Comparison of ENCODE assay signal across 2 cellular contexts in the genomic region with DNA sequence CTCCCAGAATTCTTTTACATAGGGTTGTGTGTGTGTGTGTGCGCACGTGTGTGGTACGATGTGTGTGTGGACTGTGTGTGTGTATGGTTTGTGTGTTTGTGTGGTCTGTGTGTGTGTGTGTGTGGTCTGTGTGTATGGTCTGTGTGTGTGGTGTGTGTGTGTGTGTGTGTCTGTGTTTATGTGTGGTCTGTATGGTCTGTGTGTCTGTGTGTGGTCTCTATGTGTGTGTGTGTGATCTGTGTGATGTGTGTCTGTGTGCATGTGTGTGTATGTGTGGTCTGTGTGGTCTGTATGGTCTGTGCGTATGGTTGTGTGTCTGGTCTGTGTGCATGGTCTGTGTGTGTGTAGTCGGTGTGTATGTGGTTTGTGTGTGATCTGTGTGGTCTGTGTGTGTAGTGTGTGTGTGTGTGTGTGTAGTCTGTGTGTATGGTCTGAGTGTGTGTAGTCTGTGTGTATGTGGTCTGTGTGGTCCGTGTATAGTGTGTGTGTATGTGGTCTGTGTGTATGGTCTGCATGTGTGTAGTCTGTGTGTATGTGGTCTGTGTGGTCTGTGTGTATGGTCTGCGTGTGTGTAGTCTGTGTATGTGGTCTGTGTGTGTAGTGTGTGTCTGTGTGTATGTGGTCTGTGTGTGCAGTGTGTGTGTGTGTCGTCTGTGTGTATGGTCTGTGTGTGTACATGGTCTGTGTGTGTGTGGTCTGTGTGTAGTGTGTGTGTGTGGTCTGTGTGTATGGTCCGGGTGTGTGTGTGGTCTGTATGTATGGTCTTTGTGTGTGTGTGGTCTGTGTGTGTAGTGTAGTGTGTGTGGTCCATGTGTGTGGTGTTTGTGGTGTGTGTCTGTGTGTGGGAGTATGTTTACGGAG.
A peak's percentile ranks its signal among the peaks of the same experiment; 100 is the strongest.
TF ChIP-seq lines count a peak whose summit lies in the region.

No MANE protein-coding gene starts in this region.

TF ChIP-seq in A549, 52 proteins besides CTCF, POLR2A, EP300 and RAD21:
- no peak for TF ChIP-seq CHD2 (IDR thresholded peaks at IDR 0.05; ENCODE audit: low read length, partially characterized antibody)
- TF ChIP-seq, protein P1, sequence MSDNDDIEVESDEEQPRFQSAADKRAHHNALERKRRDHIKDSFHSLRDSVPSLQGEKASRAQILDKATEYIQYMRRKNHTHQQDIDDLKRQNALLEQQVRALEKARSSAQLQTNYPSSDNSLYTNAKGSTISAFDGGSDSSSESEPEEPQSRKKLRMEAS (IDR thresholded peaks at IDR 0.05) = no peak
- no peak for TF ChIP-seq POLR2AphosphoS2 (conservative IDR thresholded peaks at IDR 0.05; ENCODE audit: low read length)
- TF ChIP-seq, protein P2, sequence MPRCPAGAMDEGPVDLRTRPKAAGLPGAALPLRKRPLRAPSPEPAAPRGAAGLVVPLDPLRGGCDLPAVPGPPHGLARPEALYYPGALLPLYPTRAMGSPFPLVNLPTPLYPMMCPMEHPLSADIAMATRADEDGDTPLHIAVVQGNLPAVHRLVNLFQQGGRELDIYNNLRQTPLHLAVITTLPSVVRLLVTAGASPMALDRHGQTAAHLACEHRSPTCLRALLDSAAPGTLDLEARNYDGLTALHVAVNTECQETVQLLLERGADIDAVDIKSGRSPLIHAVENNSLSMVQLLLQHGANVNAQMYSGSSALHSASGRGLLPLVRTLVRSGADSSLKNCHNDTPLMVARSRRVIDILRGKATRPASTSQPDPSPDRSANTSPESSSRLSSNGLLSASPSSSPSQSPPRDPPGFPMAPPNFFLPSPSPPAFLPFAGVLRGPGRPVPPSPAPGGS (IDR thresholded peaks at IDR 0.05) = no peak
- no peak for TF ChIP-seq FOSL2 (IDR thresholded peaks at IDR 0.05)
- TF ChIP-seq FOSL2 (CRISPR knock-in tag; IDR thresholded peaks at IDR 0.05) = no peak
- TF ChIP-seq FOXS1 (CRISPR knock-in tag; IDR thresholded peaks at IDR 0.05) = no peak
- no peak for TF ChIP-seq SREBF2 (IDR thresholded peaks at IDR 0.05)
- no peak for TF ChIP-seq HOXA7 (CRISPR knock-in tag; IDR thresholded peaks at IDR 0.05)
- TF ChIP-seq NR3C1 (IDR thresholded peaks at IDR 0.05) = no peak
- TF ChIP-seq JUNB (IDR thresholded peaks at IDR 0.05) = no peak
- no peak for TF ChIP-seq HDAC2 (IDR thresholded peaks at IDR 0.05)
- no peak for TF ChIP-seq FOSB (CRISPR knock-in tag; IDR thresholded peaks at IDR 0.05)
- no peak for TF ChIP-seq CBX8 (IDR thresholded peaks at IDR 0.05)
- no peak for TF ChIP-seq SMC3 (IDR thresholded peaks at IDR 0.05)
- TF ChIP-seq HEYL (CRISPR knock-in tag; IDR thresholded peaks at IDR 0.05) = no peak

TF ChIP-seq in HEK293T, 16 proteins besides CTCF, POLR2A, EP300 and RAD21:
- TF ChIP-seq FOXM1 (IDR thresholded peaks at IDR 0.05; ENCODE audit: borderline replicate concordance) (no peak), FOXK2 (IDR thresholded peaks at IDR 0.05) (no peak), HDGF (IDR thresholded peaks at IDR 0.05; ENCODE audit: borderline replicate concordance) (no peak), CTBP1 (IDR thresholded peaks at IDR 0.05; ENCODE audit: borderline replicate concordance) (0 out of 2 replicates have a peak, but pooled peaks have one; percentile 33), ZNF384 (IDR thresholded peaks at IDR 0.05) (no peak), LEF1 (IDR thresholded peaks at IDR 0.05; ENCODE audit: borderline replicate concordance) (no peak), SP1 (IDR thresholded peaks at IDR 0.05) (no peak), SUZ12 (IDR thresholded peaks at IDR 0.05) (no peak), TARDBP (IDR thresholded peaks at IDR 0.05) (peak; percentile 83), ELF4 (IDR thresholded peaks at IDR 0.05) (no peak)
